20 cellular contexts compared by ENCODE assay signal in the genomic region with DNA sequence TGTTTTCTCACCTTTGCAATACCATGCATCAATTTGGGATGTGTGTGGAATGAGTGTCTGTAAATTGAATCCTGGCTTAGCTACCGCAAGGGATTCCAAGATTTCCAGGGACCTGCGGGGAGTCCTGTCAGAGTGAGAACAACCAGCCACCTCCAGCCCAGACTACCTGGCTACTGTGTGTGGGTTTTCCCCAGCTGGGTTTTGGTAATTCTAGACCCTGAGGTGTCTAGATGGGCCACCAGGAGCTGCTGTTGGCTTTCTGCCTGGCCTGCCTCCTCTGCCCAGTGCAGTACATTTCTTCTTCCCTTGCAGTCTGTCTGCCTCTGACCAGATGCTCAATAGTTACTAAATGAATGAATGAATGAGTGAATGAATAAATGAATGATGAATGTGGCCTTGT. TPM values are rescaled to one million over a fixed set of nuclear protein-coding genes. Genes with fewer than 3 reads are reported as not detected.
A peak's percentile ranks its signal among the peaks of the same experiment; 100 is the strongest.
DNase-seq lines count a peak whose midpoint lies in the region; ATAC-seq, FAIRE-seq and TF ChIP-seq lines count a peak whose summit lies in the region.
"Had no signal": no experiment of that assay in that cellular context is flagged by ENCODE, and none has a peak within 500 bp of the region (broad histone marks: within the 10 kb centered on the region; RNA-seq: fewer than 3 reads in every experiment).

No MANE protein-coding gene starts in this region.

- H3K36me3 Mint-ChIP-seq in endodermal cell (ENCODE audit: low read depth): no peaks in the 10 kb centered on the region
- H3K36me3 Mint-ChIP-seq: CD4-positive, CD25-positive, alpha-beta regulatory T cell; CD8-positive, alpha-beta memory T cell had no signal

- H3K79me2 ChIP-seq in GM12878 (ENCODE audit: control insufficient read depth, insufficient read depth, low read length): no peaks in the 10 kb centered on the region

- H3K9me3 Mint-ChIP-seq in endodermal cell: peaks cover 3% of the 10 kb centered on the region
- H3K9me3 Mint-ChIP-seq: CD4-positive, CD25-positive, alpha-beta regulatory T cell; CD8-positive, alpha-beta memory T cell; GM23338 had no signal

- H3K4me3 ChIP-seq in A549: no peak overlapping the region
- H3K4me3 ChIP-seq in GM12878: no peak overlapping the region
- H3K4me3 ChIP-seq in endodermal cell (ENCODE audit: low read length): no peak overlapping the region
- H3K4me3 ChIP-seq: GM23338 had no signal

- H3K9me3 ChIP-seq in A549 (peaks cover 14% of the 10 kb centered on the region; the same call in 2 of the 3 replicates), GM12878 (replicated peaks; ENCODE audit: control insufficient read depth, insufficient read depth, low read length) (no peaks in the 10 kb centered on the region), endodermal cell (ENCODE audit: control insufficient read depth, low read length) (peaks cover 11% of the 10 kb centered on the region)
- H3K9me3 ChIP-seq: BE2C had no signal

- H3K27ac Mint-ChIP-seq in endodermal cell: no peak overlapping the region
- H3K27ac Mint-ChIP-seq: CD4-positive, CD25-positive, alpha-beta regulatory T cell; CD8-positive, alpha-beta memory T cell; GM23338 had no signal

- no peak overlapping the region for H3K4me3 Mint-ChIP-seq in endodermal cell
- H3K4me3 Mint-ChIP-seq: CD4-positive, CD25-positive, alpha-beta regulatory T cell; CD8-positive, alpha-beta memory T cell; GM23338 had no signal

- no peak for DNase-seq in A549 (ENCODE audit: low read depth in 1 of 2, low spot score in 1 of 2)
- peak; percentile 3 for DNase-seq in GM20000 (ENCODE audit: low spot score)
- DNase-seq in GM12878 (ENCODE audit: low read depth, low spot score): no peak
- DNase-seq in endodermal cell: peak; percentile 45
- no peak for DNase-seq in DMS153 (lab: John Stamatoyannopoulos, UW)
- DNase-seq in activated T-cell treated with anti-CD3 and anti-CD28 coated beads for 4 hours: no peak
- DNase-seq in activated CD4-positive, alpha-beta T cell treated with anti-CD3 and anti-CD28 coated beads for 48 hours: no peak
- DNase-seq: ACHN; BE2C; C1 segment of cervical spinal cord; CD4-positive, CD25-positive, alpha-beta regulatory T cell; CD8-positive, alpha-beta memory T cell; COR-L47; DMS79 treated with DMSO at 0.1 percent for 48 hours; H7 had no signal

- H3K4me1 Mint-ChIP-seq in endodermal cell: peaks cover 16% of the 10 kb centered on the region
- H3K4me1 Mint-ChIP-seq: CD4-positive, CD25-positive, alpha-beta regulatory T cell; CD8-positive, alpha-beta memory T cell; GM23338 had no signal

- SMC1A ChIA-PET in GM12878 (lab: Charles Lee; ENCODE audit: uncharacterized antibody, unreplicated experiment): interaction anchor here (1.5 kb wide), 1 partner anchor 127 kb away, joined by 5 read pairs; no protein-coding TSS in a partner anchor

- peaks cover 9% of the 10 kb centered on the region for H3K27me3 Mint-ChIP-seq in endodermal cell (ENCODE audit: insufficient read depth)

- in situ Hi-C loops in GM12878 (cut with MboI): no loop called here

- RAD21 ChIA-PET in GM12878 (lab: Charles Lee; ENCODE audit: unreplicated experiment): no interaction called here

- intact Hi-C loops in GM12878 (cut with micrococcal nuclease; ENCODE audit: unreplicated experiment): no loop called here

- H3K4me1 ChIP-seq in A549 (peaks cover 48% of the 10 kb centered on the region), GM12878 (ENCODE audit: control insufficient read depth, insufficient read depth, low read length) (no peaks in the 10 kb centered on the region), endodermal cell (ENCODE audit: control insufficient read depth, insufficient read depth, low read length) (peaks cover 3% of the 10 kb centered on the region)
- H3K4me1 ChIP-seq: BE2C had no signal

- TF ChIP-seq POLR2A in A549 (IDR thresholded peaks at IDR 0.05; ENCODE audit: low read length) (no peak), GM12878 (IDR thresholded peaks at IDR 0.05; ENCODE audit: low read depth, low read length) (no peak)

- no TSS peak for BruUV-seq in GM12878 (replicated peaks; lab: Mats Ljungman, UMichigan)

- H4K20me1 ChIP-seq in GM12878 (ENCODE audit: control insufficient read depth, insufficient read depth): no peaks in the 10 kb centered on the region

- H3K9ac ChIP-seq in GM12878 (ENCODE audit: control insufficient read depth, insufficient read depth, low read length): no peak overlapping the region
- H3K9ac ChIP-seq in endodermal cell (ENCODE audit: extremely low read depth, low read length, poor library complexity, severe bottlenecking): no peak overlapping the region
- H3K9ac ChIP-seq: KMS-11 had no signal

- FAIRE-seq in A549 (lab: Jason Lieb, UNC): no peak
- no peak for FAIRE-seq in GM12878 (lab: Jason Lieb, UNC)
- FAIRE-seq: GM12891 had no signal

- H3K27ac ChIP-seq in A549: peak overlapping the region; percentile 93 to 99; a peak in 5 of 6 replicates
- H3K27ac ChIP-seq in GM12878 (ENCODE audit: control insufficient read depth, insufficient read depth): no peak overlapping the region
- H3K27ac ChIP-seq in endodermal cell (ENCODE audit: low read depth, low read length): no peak overlapping the region
- H3K27ac ChIP-seq: KMS-11 had no signal

- no peak for TF ChIP-seq EP300 in A549 (IDR thresholded peaks at IDR 0.05)
- no peak for TF ChIP-seq EP300 in GM12878 (IDR thresholded peaks at IDR 0.05; ENCODE audit: borderline replicate concordance in 1 of 2, control insufficient read depth in 1 of 2, low read depth in 2 of 2, low read length in 2 of 2)

- TF ChIP-seq CTCF in A549 (IDR thresholded peaks at IDR 0.05) (no peak), GM20000 (IDR thresholded peaks at IDR 0.05; ENCODE audit: extremely low read depth, missing control alignments) (no peak), GM12878 (IDR thresholded peaks at IDR 0.05 in 2 of 3, conservative IDR thresholded peaks at IDR 0.05 in 1 of 3; ENCODE audit: control insufficient read depth in 2 of 3, extremely low read depth in 1 of 3, insufficient read depth in 1 of 3, low read depth in 3 of 3, low read length in 3 of 3) (no peak), endodermal cell (conservative IDR thresholded peaks at IDR 0.05) (peak; percentile 30)

- H3K36me3 ChIP-seq in GM12878 (ENCODE audit: control insufficient read depth in 2 of 2, insufficient read depth in 2 of 2, low read length in 1 of 2) (no peaks in the 10 kb centered on the region), endodermal cell (ENCODE audit: control insufficient read depth, insufficient read depth, low read length) (no peaks in the 10 kb centered on the region)
- H3K36me3 ChIP-seq: BE2C had no signal

- ATAC-seq in A549: no peak
- ATAC-seq in GM12878: peak; percentile 56
- ATAC-seq: GM23338 had no signal

- no peak overlapping the region for H2AFZ ChIP-seq in GM12878 (ENCODE audit: control insufficient read depth, low read depth, low read length)
- H2AFZ ChIP-seq: GM23338 had no signal

- 92% methylated on average over 2 of the region's 2 CpGs for WGBS in A549 (ENCODE audit: missing lambda C conversion rate)
- 93% methylated on average over 2 of the region's 2 CpGs for WGBS in GM12878 (ENCODE audit: insufficient coverage, insufficient replicate concordance, low lambda C conversion rate, missing lambda C conversion rate)
- 93 to 97% methylated on average over 2 of the region's 2 CpGs for WGBS in endodermal cell (ENCODE audit: insufficient coverage in 1 of 2, insufficient read length in 1 of 2), 2 experiments

- CTCF ChIA-PET in A549 (lab: Yijun Ruan, JAX): interaction anchor here (0.8 to 26.0 kb wide), 11 partner anchors 18 to 379 kb away, joined by 3 to 452 read pairs (median 5); no protein-coding TSS in a partner anchor
- CTCF ChIA-PET in GM12878 (lab: Yijun Ruan, JAX): interaction anchor here (1.5 to 6.4 kb wide), 5 partner anchors 14 to 379 kb away, joined by 4 to 52 read pairs (median 10); no protein-coding TSS in a partner anchor

- POLR2A ChIA-PET in A549 (lab: Yijun Ruan, JAX) (no interaction called here), GM12878 (lab: Charles Lee) (no interaction called here)

- H3K4me2 ChIP-seq in A549 (no peak overlapping the region), GM12878 (ENCODE audit: control insufficient read depth, insufficient read depth) (no peak overlapping the region)
- H3K4me2 ChIP-seq: GM23338, KMS-11 had no signal

- TF ChIP-seq RAD21 in A549 (conservative IDR thresholded peaks at IDR 0.05 in 1 of 2, IDR thresholded peaks at IDR 0.05 in 1 of 2): no peak
- no peak for TF ChIP-seq RAD21 in GM12878 (IDR thresholded peaks at IDR 0.05; ENCODE audit: insufficient read depth, low read depth, low read length)

- no peaks in the 10 kb centered on the region for H3K27me3 ChIP-seq in GM12878 (replicated peaks in 1 of 2; ENCODE audit: control insufficient read depth in 2 of 2, insufficient read depth in 2 of 2, low read length in 1 of 2)
- no peaks in the 10 kb centered on the region for H3K27me3 ChIP-seq in endodermal cell (ENCODE audit: control insufficient read depth, insufficient read depth, low read length, poor library complexity, severe bottlenecking)
- H3K27me3 ChIP-seq: BE2C had no signal

TF ChIP-seq in GM12878, 131 proteins besides CTCF, POLR2A, EP300 and RAD21 (continues in another document):
- TF ChIP-seq BHLHE40 (IDR thresholded peaks at IDR 0.05; ENCODE audit: borderline replicate concordance in 1 of 2, low read depth in 2 of 2, low read length in 1 of 2): no peak

RNA-seq across cellular contexts. Expression of a gene that starts 32.5 kb away (rescaled TPM):
- polyA plus RNA-seq in A549 (2011; rRNA removed): 2.0 and 2.4 TPM in 2 replicates
- polyA plus RNA-seq in A549 (2012; cell fraction: cytosol; rRNA removed): 1.3 and 1.7 TPM in 2 replicates
- 1.5 and 1.8 TPM in 2 replicates for polyA plus RNA-seq in A549 (2012; cell fraction: nucleus; rRNA removed)
- polyA plus RNA-seq in A549 (2017; fragmentation: RNase III; extraction: RNeasy Plus Mini Kit Qiagen cat#74134 plus additional on column Dnase treatment): 1.8 to 2.4 TPM (median 2.3 TPM) in 3 replicates
- polyA minus RNA-seq in A549 (2011; rRNA and poly(A)+ RNA removed): 1.9 and 2.6 TPM in 2 replicates
- total RNA-seq in GM12878 (2013; cell fraction: nucleolus; rRNA removed): 0.56 TPM in 2 replicates
- total RNA-seq in GM12878 (2014; rRNA removed): 0.11 and 0.16 TPM in 2 replicates
- total RNA-seq in GM12878 (2014; rRNA removed; fragmentation: Illumina TruSeq; extraction: Trizol): 0.05 and 0.09 TPM in 2 replicates
- total RNA-seq in GM12878 (2021): 0.05 and 0.27 TPM in 2 replicates
- not detected for polyA plus RNA-seq in GM12878 (2011; ENCODE audit: low read depth)
- 0.39 and 0.73 TPM in 2 replicates for polyA plus RNA-seq in GM12878 (2011; rRNA removed)
- 0.64 and 0.95 TPM in 2 replicates for polyA plus RNA-seq in GM12878 (2011; cell fraction: cytosol; rRNA removed)
- polyA plus RNA-seq in GM12878 (2011; cell fraction: nucleus; rRNA removed): 1.0 and 1.3 TPM in 2 replicates
- not detected in 2 replicates for polyA plus RNA-seq in GM12878 (2012)
- 0.22 and 0.33 TPM in 2 replicates for polyA plus RNA-seq in GM12878 (2014; fragmentation: Illumina TruSeq; extraction: Trizol)
- not detected for polyA plus RNA-seq in GM12878 (2014; fragmentation: Nextera tagmentation; extraction: Ambion mirVana)
- 0.14 and 0.38 TPM in 2 replicates for polyA plus RNA-seq in GM12878 (2014; rRNA removed)
- polyA plus RNA-seq in GM12878 (2016; fragmentation: Nextera tagmentation; extraction: Ambion mirVana): not detected
- 0.29 and 0.67 TPM in 2 replicates for polyA minus RNA-seq in GM12878 (2011; rRNA and poly(A)+ RNA removed)
- 0.27 and 0.62 TPM in 2 replicates for polyA minus RNA-seq in GM12878 (2011; cell fraction: cytosol; rRNA and poly(A)+ RNA removed)
- polyA minus RNA-seq in GM12878 (2011; cell fraction: nucleus; rRNA and poly(A)+ RNA removed): 0.19 and 0.48 TPM in 2 replicates
- total RNA-seq in endodermal cell: 1 to 10 TPM; 1.1 to 1.2 TPM
- 13.0 TPM for polyA plus RNA-seq in endodermal cell (2013, experiment 1 of 2)
- polyA plus RNA-seq in endodermal cell (2013, experiment 2 of 2): 12.1 TPM
- total RNA-seq: CD4-positive, CD25-positive, alpha-beta regulatory T cell; CD8-positive, alpha-beta memory T cell; G401; HT-29 had no signal
- polyA plus RNA-seq: CD4-positive, CD25-positive, alpha-beta regulatory T cell; CD8-positive, alpha-beta memory T cell had no signal

Comparison
In these comparisons a context has a peak if more than half of its experiments do, and no peak if none do; other contexts are left out.
1. DNase-seq: peak in GM20000 (single experiment) and endodermal cell (single experiment); none in A549 (0 of 2), GM12878 (single experiment), DMS153 (single experiment), activated T-cell treated with anti-CD3 and anti-CD28 coated beads for 4 hours (single experiment) and activated CD4-positive, alpha-beta T cell treated with anti-CD3 and anti-CD28 coated beads for 48 hours (single experiment).
2. H3K27ac ChIP-seq: peak in A549 (2 of 2); none in GM12878 (single experiment) and endodermal cell (single experiment).